ENCODE assay signal across 1 cellular context in the genomic region with DNA sequence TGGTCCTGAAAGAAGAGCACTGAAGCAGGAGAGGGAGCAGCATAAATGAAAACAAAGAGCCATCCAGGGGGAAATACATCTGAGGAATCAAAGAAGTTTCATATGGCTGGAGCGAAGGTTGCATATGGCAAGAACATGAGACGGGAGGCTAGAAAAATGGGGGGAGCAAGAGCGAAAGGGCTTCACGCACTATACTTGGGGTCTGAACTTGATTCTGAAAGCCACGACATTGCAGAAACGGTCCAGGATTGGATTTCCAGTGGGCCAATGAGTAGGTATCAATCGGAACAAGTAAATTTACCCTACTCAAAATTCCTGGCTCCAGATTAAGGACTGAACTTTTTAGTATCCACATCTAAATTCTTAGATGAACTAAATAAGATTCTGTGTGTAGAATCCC.
TF ChIP-seq lines count a peak whose summit lies in the region.

No MANE protein-coding gene starts in this region.

TF ChIP-seq in HepG2, 621 proteins besides CTCF, POLR2A, EP300 and RAD21:
- TF ChIP-seq, protein P1, sequence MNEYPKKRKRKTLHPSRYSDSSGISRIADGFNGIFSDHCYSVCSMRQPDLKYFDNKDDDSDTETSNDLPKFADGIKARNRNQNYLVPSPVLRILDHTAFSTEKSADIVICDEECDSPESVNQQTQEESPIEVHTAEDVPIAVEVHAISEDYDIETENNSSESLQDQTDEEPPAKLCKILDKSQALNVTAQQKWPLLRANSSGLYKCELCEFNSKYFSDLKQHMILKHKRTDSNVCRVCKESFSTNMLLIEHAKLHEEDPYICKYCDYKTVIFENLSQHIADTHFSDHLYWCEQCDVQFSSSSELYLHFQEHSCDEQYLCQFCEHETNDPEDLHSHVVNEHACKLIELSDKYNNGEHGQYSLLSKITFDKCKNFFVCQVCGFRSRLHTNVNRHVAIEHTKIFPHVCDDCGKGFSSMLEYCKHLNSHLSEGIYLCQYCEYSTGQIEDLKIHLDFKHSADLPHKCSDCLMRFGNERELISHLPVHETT (CRISPR knock-in tag; conservative IDR thresholded peaks at IDR 0.05): no peak
- TF ChIP-seq MED8 (CRISPR knock-in tag; IDR thresholded peaks at IDR 0.05; ENCODE audit: insufficient replicate concordance): no peak
- peak; percentile 76 for TF ChIP-seq RBM22 (optimal IDR thresholded peaks at IDR 0.05; ENCODE audit: low read length)
- peak; percentile 38 to 52; a peak in 2 of 4 replicates for TF ChIP-seq MAFK (conservative IDR thresholded peaks at IDR 0.05 in 1 of 2, IDR thresholded peaks at IDR 0.05 in 1 of 2; ENCODE audit: low read length in 2 of 2)
